In genomic region chr17:48908047-48908843, GRCh38 we compare ENCODE assay signal across 1 cellular context.
TF ChIP-seq lines count a peak whose summit lies in the region.

Gene UBE2Z (plus strand): TSS chr17:48908407. CDS start chr17:48908504, 97 bp downstream.

TF ChIP-seq in K562, 482 proteins besides CTCF, POLR2A, EP300 and RAD21 (continued from another document and continues in another):
- TF ChIP-seq, protein P1, sequence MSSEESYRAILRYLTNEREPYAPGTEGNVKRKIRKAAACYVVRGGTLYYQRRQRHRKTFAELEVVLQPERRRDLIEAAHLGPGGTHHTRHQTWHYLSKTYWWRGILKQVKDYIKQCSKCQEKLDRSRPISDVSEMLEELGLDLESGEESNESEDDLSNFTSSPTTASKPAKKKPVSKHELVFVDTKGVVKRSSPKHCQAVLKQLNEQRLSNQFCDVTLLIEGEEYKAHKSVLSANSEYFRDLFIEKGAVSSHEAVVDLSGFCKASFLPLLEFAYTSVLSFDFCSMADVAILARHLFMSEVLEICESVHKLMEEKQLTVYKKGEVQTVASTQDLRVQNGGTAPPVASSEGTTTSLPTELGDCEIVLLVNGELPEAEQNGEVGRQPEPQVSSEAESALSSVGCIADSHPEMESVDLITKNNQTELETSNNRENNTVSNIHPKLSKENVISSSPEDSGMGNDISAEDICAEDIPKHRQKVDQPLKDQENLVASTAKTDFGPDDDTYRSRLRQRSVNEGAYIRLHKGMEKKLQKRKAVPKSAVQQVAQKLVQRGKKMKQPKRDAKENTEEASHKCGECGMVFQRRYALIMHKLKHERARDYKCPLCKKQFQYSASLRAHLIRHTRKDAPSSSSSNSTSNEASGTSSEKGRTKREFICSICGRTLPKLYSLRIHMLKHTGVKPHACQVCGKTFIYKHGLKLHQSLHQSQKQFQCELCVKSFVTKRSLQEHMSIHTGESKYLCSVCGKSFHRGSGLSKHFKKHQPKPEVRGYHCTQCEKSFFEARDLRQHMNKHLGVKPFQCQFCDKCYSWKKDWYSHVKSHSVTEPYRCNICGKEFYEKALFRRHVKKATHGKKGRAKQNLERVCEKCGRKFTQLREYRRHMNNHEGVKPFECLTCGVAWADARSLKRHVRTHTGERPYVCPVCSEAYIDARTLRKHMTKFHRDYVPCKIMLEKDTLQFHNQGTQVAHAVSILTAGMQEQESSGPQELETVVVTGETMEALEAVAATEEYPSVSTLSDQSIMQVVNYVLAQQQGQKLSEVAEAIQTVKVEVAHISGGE (CRISPR knock-in tag; IDR thresholded peaks at IDR 0.05), result peak in 2 of 3 experiments; percentile 15 to 70; a peak in 3 of 6 replicates
- no peak for TF ChIP-seq DDX20 (tag; IDR thresholded peaks at IDR 0.05; ENCODE audit: low read depth)
- TF ChIP-seq MAFF (IDR thresholded peaks at IDR 0.05; ENCODE audit: low read length), result no peak
- peak in 1 of 2 experiments; percentile 86; a peak in 2 of 4 replicates for TF ChIP-seq HDAC1 (IDR thresholded peaks at IDR 0.05)
- TF ChIP-seq GTF2E2 (tag; IDR thresholded peaks at IDR 0.05), result peak; percentile 94
- TF ChIP-seq SMARCB1 (IDR thresholded peaks at IDR 0.05; ENCODE audit: insufficient read length, low read depth), result no peak
- TF ChIP-seq RCOR1 (IDR thresholded peaks at IDR 0.05; ENCODE audit: borderline replicate concordance in 1 of 2, low read depth in 2 of 2, low read length in 2 of 2), result peak in 1 of 2 experiments; percentile 65; a peak in 1 of 4 replicates
- peak; percentile 70; the same call in 1 of the 2 replicates for TF ChIP-seq ZNF24 (IDR thresholded peaks at IDR 0.05)
- peak; percentile 75; the same call in 1 of the 2 replicates for TF ChIP-seq BRD4 (IDR thresholded peaks at IDR 0.05)
- TF ChIP-seq SMARCA5 (IDR thresholded peaks at IDR 0.05), result no peak
- TF ChIP-seq ZNF408 (CRISPR knock-in tag; IDR thresholded peaks at IDR 0.05; ENCODE audit: low read depth), result no peak
- TF ChIP-seq MYBL2 (IDR thresholded peaks at IDR 0.05; ENCODE audit: low read depth), result no peak
- no peak for TF ChIP-seq MYBL2 (CRISPR knock-in tag; IDR thresholded peaks at IDR 0.05; ENCODE audit: borderline replicate concordance)
- TF ChIP-seq, protein P2, sequence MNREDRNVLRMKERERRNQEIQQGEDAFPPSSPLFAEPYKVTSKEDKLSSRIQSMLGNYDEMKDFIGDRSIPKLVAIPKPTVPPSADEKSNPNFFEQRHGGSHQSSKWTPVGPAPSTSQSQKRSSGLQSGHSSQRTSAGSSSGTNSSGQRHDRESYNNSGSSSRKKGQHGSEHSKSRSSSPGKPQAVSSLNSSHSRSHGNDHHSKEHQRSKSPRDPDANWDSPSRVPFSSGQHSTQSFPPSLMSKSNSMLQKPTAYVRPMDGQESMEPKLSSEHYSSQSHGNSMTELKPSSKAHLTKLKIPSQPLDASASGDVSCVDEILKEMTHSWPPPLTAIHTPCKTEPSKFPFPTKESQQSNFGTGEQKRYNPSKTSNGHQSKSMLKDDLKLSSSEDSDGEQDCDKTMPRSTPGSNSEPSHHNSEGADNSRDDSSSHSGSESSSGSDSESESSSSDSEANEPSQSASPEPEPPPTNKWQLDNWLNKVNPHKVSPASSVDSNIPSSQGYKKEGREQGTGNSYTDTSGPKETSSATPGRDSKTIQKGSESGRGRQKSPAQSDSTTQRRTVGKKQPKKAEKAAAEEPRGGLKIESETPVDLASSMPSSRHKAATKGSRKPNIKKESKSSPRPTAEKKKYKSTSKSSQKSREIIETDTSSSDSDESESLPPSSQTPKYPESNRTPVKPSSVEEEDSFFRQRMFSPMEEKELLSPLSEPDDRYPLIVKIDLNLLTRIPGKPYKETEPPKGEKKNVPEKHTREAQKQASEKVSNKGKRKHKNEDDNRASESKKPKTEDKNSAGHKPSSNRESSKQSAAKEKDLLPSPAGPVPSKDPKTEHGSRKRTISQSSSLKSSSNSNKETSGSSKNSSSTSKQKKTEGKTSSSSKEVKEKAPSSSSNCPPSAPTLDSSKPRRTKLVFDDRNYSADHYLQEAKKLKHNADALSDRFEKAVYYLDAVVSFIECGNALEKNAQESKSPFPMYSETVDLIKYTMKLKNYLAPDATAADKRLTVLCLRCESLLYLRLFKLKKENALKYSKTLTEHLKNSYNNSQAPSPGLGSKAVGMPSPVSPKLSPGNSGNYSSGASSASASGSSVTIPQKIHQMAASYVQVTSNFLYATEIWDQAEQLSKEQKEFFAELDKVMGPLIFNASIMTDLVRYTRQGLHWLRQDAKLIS (CRISPR knock-in tag; IDR thresholded peaks at IDR 0.05), result 0 out of 2 replicates have a peak, but pooled peaks have one; percentile 54
- TF ChIP-seq, protein P3, sequence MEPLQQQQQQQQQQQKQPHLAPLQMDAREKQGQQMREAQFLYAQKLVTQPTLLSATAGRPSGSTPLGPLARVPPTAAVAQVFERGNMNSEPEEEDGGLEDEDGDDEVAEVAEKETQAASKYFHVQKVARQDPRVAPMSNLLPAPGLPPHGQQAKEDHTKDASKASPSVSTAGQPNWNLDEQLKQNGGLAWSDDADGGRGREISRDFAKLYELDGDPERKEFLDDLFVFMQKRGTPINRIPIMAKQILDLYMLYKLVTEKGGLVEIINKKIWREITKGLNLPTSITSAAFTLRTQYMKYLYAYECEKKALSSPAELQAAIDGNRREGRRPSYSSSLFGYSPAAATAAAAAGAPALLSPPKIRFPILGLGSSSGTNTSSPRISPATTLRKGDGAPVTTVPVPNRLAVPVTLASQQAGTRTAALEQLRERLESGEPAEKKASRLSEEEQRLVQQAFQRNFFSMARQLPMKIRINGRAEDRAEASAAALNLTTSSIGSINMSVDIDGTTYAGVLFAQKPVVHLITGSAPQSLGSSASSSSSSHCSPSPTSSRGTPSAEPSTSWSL (CRISPR knock-in tag; IDR thresholded peaks at IDR 0.05; ENCODE audit: borderline replicate concordance), result no peak
- no peak; the same call in 1 of the 2 replicates for TF ChIP-seq CBFA2T3 (IDR thresholded peaks at IDR 0.05)
- TF ChIP-seq TEAD4 (IDR thresholded peaks at IDR 0.05; ENCODE audit: low read length), result 0 out of 2 replicates have a peak, but pooled peaks have one; percentile 13
- TF ChIP-seq TEAD4 (CRISPR knock-in tag; IDR thresholded peaks at IDR 0.05; ENCODE audit: borderline replicate concordance), result no peak
- TF ChIP-seq NFRKB (IDR thresholded peaks at IDR 0.05; ENCODE audit: low read depth), result peak; percentile 86
- no peak for TF ChIP-seq SMARCC2 (IDR thresholded peaks at IDR 0.05; ENCODE audit: low read depth)
- TF ChIP-seq DEAF1 (CRISPR knock-in tag; IDR thresholded peaks at IDR 0.05), result no peak
- TF ChIP-seq MEF2A (IDR thresholded peaks at IDR 0.05; ENCODE audit: control insufficient read depth, low read depth, low read length), result peak; percentile 30; the same call in 1 of the 2 replicates
- TF ChIP-seq, protein P4, sequence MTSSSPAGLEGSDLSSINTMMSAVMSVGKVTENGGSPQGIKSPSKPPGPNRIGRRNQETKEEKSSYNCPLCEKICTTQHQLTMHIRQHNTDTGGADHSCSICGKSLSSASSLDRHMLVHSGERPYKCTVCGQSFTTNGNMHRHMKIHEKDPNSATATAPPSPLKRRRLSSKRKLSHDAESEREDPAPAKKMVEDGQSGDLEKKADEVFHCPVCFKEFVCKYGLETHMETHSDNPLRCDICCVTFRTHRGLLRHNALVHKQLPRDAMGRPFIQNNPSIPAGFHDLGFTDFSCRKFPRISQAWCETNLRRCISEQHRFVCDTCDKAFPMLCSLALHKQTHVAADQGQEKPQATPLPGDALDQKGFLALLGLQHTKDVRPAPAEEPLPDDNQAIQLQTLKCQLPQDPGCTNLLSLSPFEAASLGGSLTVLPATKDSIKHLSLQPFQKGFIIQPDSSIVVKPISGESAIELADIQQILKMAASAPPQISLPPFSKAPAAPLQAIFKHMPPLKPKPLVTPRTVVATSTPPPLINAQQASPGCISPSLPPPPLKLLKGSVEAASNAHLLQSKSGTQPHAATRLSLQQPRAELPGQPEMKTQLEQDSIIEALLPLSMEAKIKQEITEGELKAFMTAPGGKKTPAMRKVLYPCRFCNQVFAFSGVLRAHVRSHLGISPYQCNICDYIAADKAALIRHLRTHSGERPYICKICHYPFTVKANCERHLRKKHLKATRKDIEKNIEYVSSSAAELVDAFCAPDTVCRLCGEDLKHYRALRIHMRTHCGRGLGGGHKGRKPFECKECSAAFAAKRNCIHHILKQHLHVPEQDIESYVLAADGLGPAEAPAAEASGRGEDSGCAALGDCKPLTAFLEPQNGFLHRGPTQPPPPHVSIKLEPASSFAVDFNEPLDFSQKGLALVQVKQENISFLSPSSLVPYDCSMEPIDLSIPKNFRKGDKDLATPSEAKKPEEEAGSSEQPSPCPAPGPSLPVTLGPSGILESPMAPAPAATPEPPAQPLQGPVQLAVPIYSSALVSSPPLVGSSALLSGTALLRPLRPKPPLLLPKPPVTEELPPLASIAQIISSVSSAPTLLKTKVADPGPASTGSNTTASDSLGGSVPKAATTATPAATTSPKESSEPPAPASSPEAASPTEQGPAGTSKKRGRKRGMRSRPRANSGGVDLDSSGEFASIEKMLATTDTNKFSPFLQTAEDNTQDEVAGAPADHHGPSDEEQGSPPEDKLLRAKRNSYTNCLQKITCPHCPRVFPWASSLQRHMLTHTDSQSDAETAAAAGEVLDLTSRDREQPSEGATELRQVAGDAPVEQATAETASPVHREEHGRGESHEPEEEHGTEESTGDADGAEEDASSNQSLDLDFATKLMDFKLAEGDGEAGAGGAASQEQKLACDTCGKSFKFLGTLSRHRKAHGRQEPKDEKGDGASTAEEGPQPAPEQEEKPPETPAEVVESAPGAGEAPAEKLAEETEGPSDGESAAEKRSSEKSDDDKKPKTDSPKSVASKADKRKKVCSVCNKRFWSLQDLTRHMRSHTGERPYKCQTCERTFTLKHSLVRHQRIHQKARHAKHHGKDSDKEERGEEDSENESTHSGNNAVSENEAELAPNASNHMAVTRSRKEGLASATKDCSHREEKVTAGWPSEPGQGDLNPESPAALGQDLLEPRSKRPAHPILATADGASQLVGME (CRISPR knock-in tag; IDR thresholded peaks at IDR 0.05), result no peak
- TF ChIP-seq ZNF79 (CRISPR knock-in tag; IDR thresholded peaks at IDR 0.05; ENCODE audit: low read depth), result no peak
- TF ChIP-seq HOXB6 (CRISPR knock-in tag; IDR thresholded peaks at IDR 0.05; ENCODE audit: borderline replicate concordance), result no peak
- TF ChIP-seq ERF (CRISPR knock-in tag; IDR thresholded peaks at IDR 0.05), result peak; percentile 70; the same call in 1 of the 2 replicates
- TF ChIP-seq ZFP36 (IDR thresholded peaks at IDR 0.05; ENCODE audit: low read depth, low read length, partially characterized antibody), result no peak
- TF ChIP-seq ZNF518B (CRISPR knock-in tag; IDR thresholded peaks at IDR 0.05), result no peak
- TF ChIP-seq ZNF644 (tag; IDR thresholded peaks at IDR 0.05; ENCODE audit: low read depth), result no peak
- TF ChIP-seq MCM3 (IDR thresholded peaks at IDR 0.05), result no peak
- TF ChIP-seq JUN (IDR thresholded peaks at IDR 0.05; ENCODE audit: borderline replicate concordance, low read depth, low read length), result no peak
- no peak for TF ChIP-seq JUN (CRISPR knock-in tag; IDR thresholded peaks at IDR 0.05; ENCODE audit: borderline replicate concordance)
- TF ChIP-seq RFX5 (IDR thresholded peaks at IDR 0.05; ENCODE audit: low read depth, low read length), result no peak
- TF ChIP-seq U2AF1 (optimal IDR thresholded peaks at IDR 0.05; ENCODE audit: low read depth, low read length), result no peak
- TF ChIP-seq ILK (tag; IDR thresholded peaks at IDR 0.05; ENCODE audit: borderline replicate concordance, low read depth), result no peak
- TF ChIP-seq HMGXB4 (CRISPR knock-in tag; IDR thresholded peaks at IDR 0.05), result peak; percentile 70; the same call in 1 of the 2 replicates
- TF ChIP-seq USF1 (CRISPR knock-in tag; IDR thresholded peaks at IDR 0.05), result no peak
